In genomic region chr17:7483238-7484066, GRCh38 we compare ENCODE assay signal across 8 cellular contexts. TPM values are rescaled to one million over a fixed set of nuclear protein-coding genes. Genes with fewer than 3 reads are reported as not detected.
DNase-seq lines count a peak whose midpoint lies in the region; ATAC-seq and TF ChIP-seq lines count a peak whose summit lies in the region.

No MANE protein-coding gene starts in this region.

- H3K27ac ChIP-seq in gastroesophageal sphincter, result peak overlapping the region; percentile 89 to 100 (median 98)
- peak overlapping the region; percentile 97 for H3K27ac ChIP-seq in neuronal stem cell (replicated peaks; ENCODE audit: low read length)

- no peak overlapping the region for H3K23ac ChIP-seq in neuronal stem cell (ENCODE audit: low read depth, low read length, poor library complexity)

- H3K27ac Mint-ChIP-seq in HFFc6, result peak overlapping the region; percentile 100
- H3K27ac Mint-ChIP-seq in activated naive CD4-positive, alpha-beta T cell treated with anti-CD3 and anti-CD28 coated beads, Interleukin-2, amount 10 ng/mL, durations not matched to agents 7 days and 5 days, result peak overlapping the region; percentile 100

- TF ChIP-seq POLR2A in NB4 (IDR thresholded peaks at IDR 0.05; ENCODE audit: extremely low read depth, insufficient read length), result peak; percentile 25
- TF ChIP-seq POLR2A in gastroesophageal sphincter (IDR thresholded peaks at IDR 0.05), result peak; percentile 12 to 15

- H4K91ac ChIP-seq in neuronal stem cell (ENCODE audit: low read depth, low read length, poor library complexity), result peak overlapping the region; percentile 46

- H4K8ac ChIP-seq in neuronal stem cell (ENCODE audit: low read depth, low read length), result peak overlapping the region; percentile 72

- H3K27me3 ChIP-seq in gastroesophageal sphincter (no peaks in the 10 kb centered on the region), neuronal stem cell (ENCODE audit: control insufficient read depth in 3 of 3, insufficient read depth in 3 of 3, low read depth in 1 of 3, low read length in 3 of 3) (no peaks in the 10 kb centered on the region)

- in situ Hi-C loops in SK-MEL-5 (cut with HindIII; ENCODE audit: low pct_unique_long_range_greater_than_20kb, low sequenced_read_pairs), result no loop called here

- H3K4me1 ChIP-seq in ES-I3 (ENCODE audit: insufficient read depth, low read length), result peaks cover 19% of the 10 kb centered on the region
- H3K4me1 ChIP-seq in gastroesophageal sphincter, result peaks cover 2 to 76% (median 31%) of the 10 kb centered on the region in 3 donors
- H3K4me1 ChIP-seq in neuronal stem cell (ENCODE audit: control insufficient read depth in 2 of 2, insufficient read depth in 1 of 2, low read depth in 1 of 2, low read length in 2 of 2), result peaks cover 18 to 25% of the 10 kb centered on the region in 2 donors

- H3K4me2 ChIP-seq in neuronal stem cell (ENCODE audit: insufficient read depth, low read length, poor library complexity, severe bottlenecking), result peak overlapping the region; percentile 60

- peak overlapping the region; percentile 95 for H3K18ac ChIP-seq in neuronal stem cell (ENCODE audit: low read length)

- H3K4me3 ChIP-seq in NB4 (ENCODE audit: low read depth, low read length) (peak overlapping the region; percentile 69), gastroesophageal sphincter (peak overlapping the region; percentile 50 to 74), neuronal stem cell (ENCODE audit: low read length in 2 of 2) (peak overlapping the region; percentile 68 to 93)

- H3K79me1 ChIP-seq in neuronal stem cell (ENCODE audit: low read depth, low read length), result peaks cover 1% of the 10 kb centered on the region

- no peaks in the 10 kb centered on the region for H3K9me3 ChIP-seq in ES-I3 (ENCODE audit: control insufficient read depth, insufficient read depth, low read length)
- H3K9me3 ChIP-seq in gastroesophageal sphincter, result no peaks in the 10 kb centered on the region
- no peaks in the 10 kb centered on the region for H3K9me3 ChIP-seq in neuronal stem cell (replicated peaks in 1 of 2; ENCODE audit: control insufficient read depth in 2 of 2, insufficient read depth in 1 of 2, low read depth in 1 of 2, low read length in 2 of 2)

- H2BK5ac ChIP-seq in neuronal stem cell (ENCODE audit: low read length), result peak overlapping the region; percentile 14

- no peak for TF ChIP-seq CTCF in HFFc6 (IDR thresholded peaks at IDR 0.05)
- TF ChIP-seq CTCF in NB4 (IDR thresholded peaks at IDR 0.05; ENCODE audit: low read depth, low read length), result no peak
- TF ChIP-seq CTCF in gastroesophageal sphincter (IDR thresholded peaks at IDR 0.05), result no peak

- H3K36me3 ChIP-seq in ES-I3 (ENCODE audit: insufficient read depth, low read length) (no peaks in the 10 kb centered on the region), gastroesophageal sphincter (no peaks in the 10 kb centered on the region), neuronal stem cell (replicated peaks in 1 of 2; ENCODE audit: control insufficient read depth in 2 of 2, insufficient read depth in 2 of 2, low read length in 2 of 2) (peaks cover 0 to 23% of the 10 kb centered on the region in 2 donors)

- H3K36me3 Mint-ChIP-seq in HFFc6 (ENCODE audit: low read depth), result peaks cover 26% of the 10 kb centered on the region
- peaks cover 27% of the 10 kb centered on the region for H3K36me3 Mint-ChIP-seq in activated naive CD4-positive, alpha-beta T cell treated with anti-CD3 and anti-CD28 coated beads, Interleukin-2, amount 10 ng/mL, durations not matched to agents 7 days and 5 days

- CTCF ChIA-PET in activated naive CD4-positive, alpha-beta T cell treated with anti-CD3 and anti-CD28 coated beads, Interleukin-2, amount 10 ng/mL, durations not matched to agents 7 days and 5 days (lab: Charles Lee), result interaction anchor here (3.9 kb wide), 1 partner anchor 47 kb away, joined by 19 read pairs; the partner anchor contains the start of gene TMEM102

- H3K27me3 Mint-ChIP-seq in HFFc6 (ENCODE audit: insufficient read depth), result peaks cover 15% of the 10 kb centered on the region
- H3K27me3 Mint-ChIP-seq in activated naive CD4-positive, alpha-beta T cell treated with anti-CD3 and anti-CD28 coated beads, Interleukin-2, amount 10 ng/mL, durations not matched to agents 7 days and 5 days, result no peaks in the 10 kb centered on the region

- H2AK5ac ChIP-seq in neuronal stem cell (ENCODE audit: low read depth, low read length), result peak overlapping the region; percentile 53

- WGBS in gastroesophageal sphincter (ENCODE audit: low coverage in 1 of 2), 2 donors, result 0% methylated on average over 3 to 6 of the region's 38 CpGs
- WGBS in neuronal stem cell (ENCODE audit: extremely low coverage in 2 of 2, insufficient read length in 2 of 2, insufficient replicate concordance in 1 of 2), 2 donors, result no CpG with 5 or more reads among the region's 38 CpGs

- DNase-seq in HFFc6, result peak; percentile 90
- DNase-seq in NB4 (ENCODE audit: low read depth), result peak; percentile 89
- DNase-seq in SK-MEL-5 (ENCODE audit: low read depth, low spot score), result peak; percentile 92
- peak; percentile 97 for DNase-seq in activated naive CD4-positive, alpha-beta T cell treated with anti-CD3 and anti-CD28 coated beads, Interleukin-2, amount 10 ng/mL, durations not matched to agents 7 days and 5 days
- DNase-seq in neuronal stem cell (ENCODE audit: low spot score), result peak; percentile 94
- DNase-seq in stromal cell of bone marrow (ENCODE audit: low read depth), result peak; percentile 90

- H3K4ac ChIP-seq in neuronal stem cell (ENCODE audit: low read length), result peak overlapping the region; percentile 58

- no peak overlapping the region for H3K14ac ChIP-seq in neuronal stem cell (ENCODE audit: low read length)

- H3K9ac ChIP-seq in ES-I3 (ENCODE audit: low read depth, low read length), result peak overlapping the region; percentile 83
- H3K9ac ChIP-seq in neuronal stem cell (ENCODE audit: low read depth, low read length, poor library complexity), result peak overlapping the region; percentile 71

- peak; percentile 76 for ATAC-seq in gastroesophageal sphincter

- peak overlapping the region; percentile 99 for H3K4me3 Mint-ChIP-seq in HFFc6
- H3K4me3 Mint-ChIP-seq in activated naive CD4-positive, alpha-beta T cell treated with anti-CD3 and anti-CD28 coated beads, Interleukin-2, amount 10 ng/mL, durations not matched to agents 7 days and 5 days, result peak overlapping the region; percentile 99

- no peak for TF ChIP-seq EP300 in gastroesophageal sphincter (IDR thresholded peaks at IDR 0.05)

- H2AFZ ChIP-seq in neuronal stem cell (ENCODE audit: low read length), result peak overlapping the region; percentile 96

- no peak overlapping the region for H2BK12ac ChIP-seq in neuronal stem cell (ENCODE audit: low read length)

- peak overlapping the region; percentile 69 for H2BK15ac ChIP-seq in neuronal stem cell (ENCODE audit: low read length)

- H2BK120ac ChIP-seq in neuronal stem cell (ENCODE audit: low read depth, low read length), result no peak overlapping the region

- no peaks in the 10 kb centered on the region for H3K9me3 Mint-ChIP-seq in HFFc6
- H3K9me3 Mint-ChIP-seq in activated naive CD4-positive, alpha-beta T cell treated with anti-CD3 and anti-CD28 coated beads, Interleukin-2, amount 10 ng/mL, durations not matched to agents 7 days and 5 days, result no peaks in the 10 kb centered on the region

- peaks cover 72% of the 10 kb centered on the region for H3K4me1 Mint-ChIP-seq in HFFc6 (ENCODE audit: low read depth)
- H3K4me1 Mint-ChIP-seq in activated naive CD4-positive, alpha-beta T cell treated with anti-CD3 and anti-CD28 coated beads, Interleukin-2, amount 10 ng/mL, durations not matched to agents 7 days and 5 days, result peaks cover 71% of the 10 kb centered on the region

RNA-seq across cellular contexts. Expression of gene POLR2A, which starts 0.7 kb away (rescaled TPM):
- total RNA-seq in HFFc6 (2021; fragmentation: NEBNext Ultra II Directional; extraction: Animal tissue kit (Norgen Biotek cat#: 25700)), result 100 to 1,000 TPM; 111 to 127 (median 118) TPM
- total RNA-seq in SK-MEL-5 (2014; rRNA removed; shearing (Covaris generic)), result 20.6 and 24.0 TPM in 2 replicates
- polyA plus RNA-seq in SK-MEL-5 (2015; cell fraction: cytosol; rRNA removed), result 73.0 and 85.1 TPM in 2 replicates
- polyA plus RNA-seq in SK-MEL-5 (2015; cell fraction: nucleus; rRNA removed), result 49.6 and 58.8 TPM in 2 replicates
- 10 to 100 TPM; 41.0 to 55.3 (median 47.3) TPM for total RNA-seq in gastroesophageal sphincter
- 40.1 TPM for polyA plus RNA-seq in neuronal stem cell (2013, experiment 1 of 2)
- polyA plus RNA-seq in neuronal stem cell (2013, experiment 2 of 2), result 39.2 TPM

RNA-seq across cellular contexts. Expression of gene SLC35G6, which starts 2.2 kb away (rescaled TPM):
- not detected for total RNA-seq in HFFc6 (2021; fragmentation: NEBNext Ultra II Directional; extraction: Animal tissue kit (Norgen Biotek cat#: 25700))
- total RNA-seq in SK-MEL-5 (2014; rRNA removed; shearing (Covaris generic)), result not detected in 2 replicates
- polyA plus RNA-seq in SK-MEL-5 (2015; cell fraction: cytosol; rRNA removed), result 0.08 TPM in 1 of 2 replicates, not detected in the other
- polyA plus RNA-seq in SK-MEL-5 (2015; cell fraction: nucleus; rRNA removed), result not detected in 2 replicates
- total RNA-seq in gastroesophageal sphincter, result not detected
- 0.03 TPM for polyA plus RNA-seq in neuronal stem cell (2013, experiment 1 of 2)
- polyA plus RNA-seq in neuronal stem cell (2013, experiment 2 of 2), result not detected

RNA-seq across cellular contexts. Expression of gene ZBTB4, which starts 4.0 kb away (rescaled TPM):
- total RNA-seq in HFFc6 (2021; fragmentation: NEBNext Ultra II Directional; extraction: Animal tissue kit (Norgen Biotek cat#: 25700)), result 10 to 100 TPM; 62.7 to 75.9 (median 68.6) TPM
- total RNA-seq in SK-MEL-5 (2014; rRNA removed; shearing (Covaris generic)), result 14.3 and 14.6 TPM in 2 replicates
- polyA plus RNA-seq in SK-MEL-5 (2015; cell fraction: cytosol; rRNA removed), result 21.8 and 29.8 TPM in 2 replicates
- 15.0 and 16.9 TPM in 2 replicates for polyA plus RNA-seq in SK-MEL-5 (2015; cell fraction: nucleus; rRNA removed)
- total RNA-seq in gastroesophageal sphincter, result 100 to 1,000 TPM in 1 of 4 donors, 10 to 100 TPM in 3; 68.4 to 115 (median 80.2) TPM
- 12.7 TPM for polyA plus RNA-seq in neuronal stem cell (2013, experiment 1 of 2)
- 12.7 TPM for polyA plus RNA-seq in neuronal stem cell (2013, experiment 2 of 2)

RNA-seq across cellular contexts. Expression of gene CHRNB1, which starts 38.6 kb away (rescaled TPM):
- total RNA-seq in HFFc6 (2021; fragmentation: NEBNext Ultra II Directional; extraction: Animal tissue kit (Norgen Biotek cat#: 25700)), result 1 to 10 TPM; 2.0 to 2.8 (median 2.4) TPM
- total RNA-seq in SK-MEL-5 (2014; rRNA removed; shearing (Covaris generic)), result 3.3 and 4.5 TPM in 2 replicates
- 5.6 and 6.0 TPM in 2 replicates for polyA plus RNA-seq in SK-MEL-5 (2015; cell fraction: cytosol; rRNA removed)
- polyA plus RNA-seq in SK-MEL-5 (2015; cell fraction: nucleus; rRNA removed), result 3.4 and 4.0 TPM in 2 replicates
- total RNA-seq in gastroesophageal sphincter, result 10 to 100 TPM in 1 of 4 donors, 1 to 10 TPM in 3; 4.7 to 12.1 (median 8.1) TPM
- polyA plus RNA-seq in neuronal stem cell (2013, experiment 1 of 2), result 9.9 TPM
- polyA plus RNA-seq in neuronal stem cell (2013, experiment 2 of 2), result 11.1 TPM

RNA-seq across cellular contexts. Expression of gene FGF11, which starts 44.1 kb away (rescaled TPM):
- total RNA-seq in HFFc6 (2021; fragmentation: NEBNext Ultra II Directional; extraction: Animal tissue kit (Norgen Biotek cat#: 25700)), result under 1 TPM in 3 of 6 experiments, not detected in 3; 0.10 to 0.31 (median 0.24) TPM
- 0.45 and 0.61 TPM in 2 replicates for total RNA-seq in SK-MEL-5 (2014; rRNA removed; shearing (Covaris generic))
- polyA plus RNA-seq in SK-MEL-5 (2015; cell fraction: cytosol; rRNA removed), result 0.65 and 1.9 TPM in 2 replicates
- 2.0 and 3.6 TPM in 2 replicates for polyA plus RNA-seq in SK-MEL-5 (2015; cell fraction: nucleus; rRNA removed)
- total RNA-seq in gastroesophageal sphincter, result 1 to 10 TPM in 1 of 4 donors, under 1 TPM in 2, not detected in 1; 0.13 to 1.0 (median 0.42) TPM
- 5.1 TPM for polyA plus RNA-seq in neuronal stem cell (2013, experiment 1 of 2)
- polyA plus RNA-seq in neuronal stem cell (2013, experiment 2 of 2), result 4.3 TPM

Comparison
In these comparisons a context has a peak if more than half of its experiments do, and no peak if none do; other contexts are left out.
1. Peak in every context shown above with its lines: DNase-seq, ATAC-seq, H3K4me3 ChIP-seq and H3K27ac ChIP-seq.